In the genomic region with DNA sequence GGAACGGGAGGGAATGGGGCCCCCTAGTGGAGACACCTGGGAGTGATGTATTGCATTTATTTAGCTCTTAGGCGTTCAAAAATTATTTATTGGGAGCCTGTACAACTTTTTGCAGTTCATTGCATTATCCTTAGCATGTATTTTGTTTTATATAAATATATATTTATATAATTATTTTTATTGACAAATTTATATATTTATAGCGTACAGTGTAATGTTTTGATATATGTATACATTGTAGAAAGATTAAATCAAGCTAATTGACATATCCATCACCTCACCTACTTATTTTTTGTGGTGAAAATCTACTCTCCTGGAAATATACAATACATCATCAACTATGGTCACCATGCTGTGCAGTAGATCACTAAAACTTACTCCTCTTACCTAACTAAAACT, we compare ENCODE assay signal across 8 cellular contexts. TPM values are rescaled to one million over a fixed set of nuclear protein-coding genes. Genes with fewer than 3 reads are reported as not detected.
DNase-seq lines count a peak whose midpoint lies in the region; ATAC-seq, FAIRE-seq and TF ChIP-seq lines count a peak whose summit lies in the region.

No MANE protein-coding gene starts in this region.

- H3K27ac Mint-ChIP-seq in naive B cell = peak overlapping the region; percentile 93 to 99 (median 98)

- peak overlapping the region; percentile 81 to 99 (median 93) for H3K4me3 Mint-ChIP-seq in naive B cell

- no peak for FAIRE-seq in HTR-8/SVneo (lab: Jason Lieb, UNC)

- DNase-seq in AG09319 (ENCODE audit: extremely low read depth, low read depth) (no peak), caudate nucleus (lab: John Stamatoyannopoulos, UW) (no peak), naive B cell (no peak), SHP77 (lab: John Stamatoyannopoulos, UW) (no peak), HTR-8/SVneo (ENCODE audit: insufficient read length, low spot score) (no peak), NCI-H1048 (lab: John Stamatoyannopoulos, UW) (no peak)

- ATAC-seq in naive B cell (ENCODE audit: low read depth in 2 of 2) (no peak), HG03097 (IDR thresholded peaks at IDR 0.05; ENCODE audit: low FRiP score, unreplicated experiment) (no peak)

- peaks cover 9 to 23% (median 23%) of the 10 kb centered on the region in 3 donors for H3K4me1 Mint-ChIP-seq in naive B cell

- H3K27me3 Mint-ChIP-seq in naive B cell = no peaks in the 10 kb centered on the region

- peaks cover 0 to 4% (median 0%) of the 10 kb centered on the region in 7 donors for H3K9me3 Mint-ChIP-seq in naive B cell

- H3K27ac ChIP-seq in caudate nucleus (ENCODE audit: low read depth, low read length) = peak overlapping the region; percentile 96

- H3K36me3 Mint-ChIP-seq in naive B cell = no peaks in the 10 kb centered on the region

- peak; percentile 55; the same call in 1 of the 2 replicates for TF ChIP-seq RAD21 in Ishikawa (IDR thresholded peaks at IDR 0.05; ENCODE audit: low read depth)

- no peak for TF ChIP-seq EP300 in Ishikawa (IDR thresholded peaks at IDR 0.05; ENCODE audit: borderline replicate concordance)

- peak; percentile 77; the same call in 1 of the 2 replicates for TF ChIP-seq CTCF in AG09319 (IDR thresholded peaks at IDR 0.05; ENCODE audit: low read depth, low read length)

TF ChIP-seq in Ishikawa, 13 proteins besides CTCF, POLR2A, EP300 and RAD21:
- TF ChIP-seq NFIC (IDR thresholded peaks at IDR 0.05) = no peak

RNA-seq across cellular contexts. Expression of a gene that starts 1.0 kb away (rescaled TPM):
- polyA plus RNA-seq in naive B cell (ENCODE audit: low read depth in 6 of 6) = 10 to 100 TPM; 10.4 to 14.7 (median 11.5) TPM

RNA-seq across cellular contexts. Expression of a gene that starts 39.8 kb away (rescaled TPM):
- 100 to 1,000 TPM in 5 of 6 donors, 10 to 100 TPM in 1; 82.8 to 127 (median 118) TPM for polyA plus RNA-seq in naive B cell (ENCODE audit: low read depth in 6 of 6)
